Comparison of ENCODE assay signal across 8 cellular contexts in the genomic region with DNA sequence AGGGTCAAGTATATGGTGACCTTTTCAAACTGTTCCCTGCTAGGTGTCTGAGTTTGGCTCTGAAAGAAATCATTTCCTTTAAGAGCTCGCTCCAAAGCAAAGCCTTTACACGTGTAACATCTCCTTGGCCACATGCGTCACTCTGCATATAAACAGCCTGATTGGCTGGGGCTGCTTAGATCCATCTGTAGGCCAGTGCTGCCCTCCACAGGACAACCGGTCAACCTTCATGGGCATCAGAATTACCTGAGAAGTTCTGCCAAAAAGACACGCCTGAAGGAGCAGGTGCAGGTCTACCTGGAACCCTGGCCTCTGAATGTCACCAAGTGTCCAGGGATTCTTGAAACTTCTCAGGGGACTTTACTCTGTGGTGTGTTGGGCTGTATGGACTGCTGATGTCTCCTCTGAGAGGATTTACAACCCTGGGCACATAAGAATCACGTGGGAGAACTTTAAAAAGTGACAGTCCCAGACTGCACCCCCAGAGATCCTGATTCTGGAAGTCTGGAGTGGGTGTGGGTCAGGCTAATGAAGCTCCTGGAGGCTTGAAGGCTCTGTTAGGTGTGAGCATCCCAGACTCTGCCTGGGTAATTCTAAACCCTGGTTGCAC.
DNase-seq lines count a peak whose midpoint lies in the region; ATAC-seq and TF ChIP-seq lines count a peak whose summit lies in the region.

No MANE protein-coding gene starts in this region.

- H3K27me3 Mint-ChIP-seq in activated CD4-positive, alpha-beta T cell treated with anti-CD3 and anti-CD28 coated beads for 36 hours: peaks cover 2% of the 10 kb centered on the region
- peaks cover 2% of the 10 kb centered on the region for H3K27me3 Mint-ChIP-seq in chondrocyte (ENCODE audit: low read depth)

- CTCF ChIA-PET in activated CD4-positive, alpha-beta T cell treated with anti-CD3 and anti-CD28 coated beads for 36 hours (lab: Charles Lee): interaction anchor here (0.6 to 5.1 kb wide), 29 partner anchors 9 to 712 kb away, joined by 3 to 114 read pairs (median 3); partner anchors contain the start of gene GADD45G

- peak; percentile 89 for ATAC-seq in GM19025 (IDR thresholded peaks at IDR 0.05; ENCODE audit: low read depth, unreplicated experiment)
- peak; percentile 80 for ATAC-seq in HG03196 (IDR thresholded peaks at IDR 0.05; ENCODE audit: unreplicated experiment)
- peak; percentile 100 for ATAC-seq in activated CD4-positive, alpha-beta T cell treated with anti-CD3 and anti-CD28 coated beads for 36 hours

- TF ChIP-seq CTCF in AG10803 (conservative IDR thresholded peaks at IDR 0.05; ENCODE audit: low read length) (peak; percentile 82), chondrocyte (IDR thresholded peaks at IDR 0.05) (peak; percentile 93)

- DNase-seq in AG10803 (ENCODE audit: low read depth): peak; percentile 83
- peak; percentile 54 for DNase-seq in NCI-H2227 treated with DMSO at 0.1 percent for 48 hours (lab: John Stamatoyannopoulos, UW)
- peak; percentile 90 for DNase-seq in activated CD4-positive, alpha-beta T cell treated with anti-CD3 and anti-CD28 coated beads for 36 hours
- DNase-seq in chondrocyte (ENCODE audit: low spot score): no peak
- DNase-seq in left kidney (ENCODE audit: low read depth, low spot score): peak; percentile 95
- DNase-seq in stimulated activated CD4-positive, alpha-beta T cell treated with anti-CD3 and anti-CD28 coated beads, Interleukin-4, amount 100 ng/mL, for 24 hours: peak; percentile 85

- POLR2A ChIA-PET in activated CD4-positive, alpha-beta T cell treated with anti-CD3 and anti-CD28 coated beads for 36 hours (lab: Charles Lee): no interaction called here

- no peaks in the 10 kb centered on the region for H3K36me3 Mint-ChIP-seq in activated CD4-positive, alpha-beta T cell treated with anti-CD3 and anti-CD28 coated beads for 36 hours (ENCODE audit: low read depth)
- no peaks in the 10 kb centered on the region for H3K36me3 Mint-ChIP-seq in chondrocyte (ENCODE audit: low read depth)

- no peak overlapping the region for H3K4me3 ChIP-seq in AG10803 (ENCODE audit: low read length)

- no peaks in the 10 kb centered on the region for H3K9me3 Mint-ChIP-seq in activated CD4-positive, alpha-beta T cell treated with anti-CD3 and anti-CD28 coated beads for 36 hours (ENCODE audit: low read depth)
- H3K9me3 Mint-ChIP-seq in chondrocyte (ENCODE audit: low read depth): no peaks in the 10 kb centered on the region

- H3K4me1 Mint-ChIP-seq in activated CD4-positive, alpha-beta T cell treated with anti-CD3 and anti-CD28 coated beads for 36 hours: peaks cover 3% of the 10 kb centered on the region
- peaks cover 7% of the 10 kb centered on the region for H3K4me1 Mint-ChIP-seq in chondrocyte (ENCODE audit: low read depth)

- intact Hi-C loops in activated CD4-positive, alpha-beta T cell treated with anti-CD3 and anti-CD28 coated beads for 36 hours (cut with DNase I, micrococcal nuclease): loop anchor here (1.0 to 10.0 kb wide), 6 partner anchors 180 to 788 kb away; partner anchors contain the start of genes CKS2 (in 1 of the 2) and SECISBP2 (in 1 of the 2)

- no peak overlapping the region for H3K27ac Mint-ChIP-seq in activated CD4-positive, alpha-beta T cell treated with anti-CD3 and anti-CD28 coated beads for 36 hours
- H3K27ac Mint-ChIP-seq in chondrocyte (ENCODE audit: unreplicated experiment): no peak overlapping the region

- H3K4me3 Mint-ChIP-seq in activated CD4-positive, alpha-beta T cell treated with anti-CD3 and anti-CD28 coated beads for 36 hours: no peak overlapping the region
- no peak overlapping the region for H3K4me3 Mint-ChIP-seq in chondrocyte (ENCODE audit: unreplicated experiment)
